ENCODE assay signal across 8 cellular contexts in the genomic region with DNA sequence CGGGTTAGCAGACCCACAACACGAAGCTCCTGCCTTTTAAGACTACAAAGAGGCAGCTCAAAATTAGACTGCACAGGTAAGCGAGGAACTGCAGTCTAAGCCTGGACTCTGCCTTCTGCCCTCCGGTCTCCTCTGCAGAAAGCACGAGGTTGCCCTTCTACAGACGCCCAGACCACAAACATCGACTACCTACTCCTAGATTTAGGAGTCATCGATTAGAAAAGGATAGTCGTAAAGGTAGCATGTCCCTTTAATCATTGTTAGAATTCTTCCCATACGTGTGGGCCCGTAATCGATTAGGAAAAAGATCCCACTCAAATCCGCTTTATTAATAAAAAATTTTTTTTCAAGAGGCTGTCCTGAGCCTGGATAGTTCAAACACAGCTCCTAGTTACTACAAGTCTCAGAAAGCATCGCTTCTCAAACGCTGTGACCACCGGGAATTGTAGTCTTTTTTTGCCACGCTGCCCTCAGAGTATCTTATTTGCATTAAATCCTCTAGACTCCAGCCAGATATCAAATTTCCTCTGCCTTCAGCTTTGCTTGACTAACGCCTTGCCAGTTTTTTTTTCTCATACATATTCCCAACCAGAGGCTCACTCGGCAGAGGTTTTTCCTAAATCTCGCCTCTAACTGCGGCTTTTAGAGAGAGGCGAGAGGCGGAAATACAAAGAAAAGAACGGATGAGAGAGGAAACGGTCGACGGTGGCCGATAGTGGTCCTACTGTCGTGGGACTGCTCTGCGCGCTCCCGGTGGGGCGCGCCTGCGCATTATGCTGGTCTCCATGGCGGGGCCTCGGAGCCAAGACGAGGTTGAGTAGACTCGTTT. TPM values are rescaled to one million over a fixed set of nuclear protein-coding genes. Genes with fewer than 3 reads are reported as not detected.
A peak's percentile ranks its signal among the peaks of the same experiment; 100 is the strongest.
DNase-seq lines count a peak whose midpoint lies in the region; ATAC-seq and TF ChIP-seq lines count a peak whose summit lies in the region.

Gene CARF, plus strand, starts transcription at position 763 of the 829 bp plus-strand sequence. CDS start 29,628 bp downstream, outside the sequence.
Gene WDR12, minus strand, starts transcription at position 161 of the 829 bp plus-strand sequence. CDS start 197 bp downstream, outside the sequence.

- peaks cover 9 to 26% (median 17%) of the 10 kb centered on the region in 3 donors for H3K4me1 Mint-ChIP-seq in IgD-negative memory B cell

- no peaks in the 10 kb centered on the region for H3K36me3 ChIP-seq in mucosa of descending colon (ENCODE audit: low read depth)

- DNase-seq in DMS153 (lab: John Stamatoyannopoulos, UW) = peak; percentile 87
- DNase-seq in OCI-M1 (lab: John Stamatoyannopoulos, UW) = peak; percentile 96
- DNase-seq in activated T-cell treated with anti-CD3 and anti-CD28 coated beads for 48 hours (ENCODE audit: low read depth) = peak; percentile 85
- peak; percentile 82 for DNase-seq in epithelial cell of proximal tubule (ENCODE audit: low read depth)
- DNase-seq in mucosa of descending colon = peak; percentile 92 to 98 (median 94)
- peak; percentile 68 to 79 for DNase-seq in stimulated activated CD8-positive, alpha-beta memory T cell treated with anti-CD3 and anti-CD28 coated beads, Interleukin-4, amount 100 ng/mL, for 1 hour (ENCODE audit: low read depth in 2 of 2, low spot score in 1 of 2)

- no peak for TF ChIP-seq CTCF in epithelial cell of proximal tubule (conservative IDR thresholded peaks at IDR 0.05; ENCODE audit: low read depth, low read length)
- no peak for TF ChIP-seq CTCF in mucosa of descending colon (IDR thresholded peaks at IDR 0.05)

- no peaks in the 10 kb centered on the region for H3K36me3 Mint-ChIP-seq in IgD-negative memory B cell

- peak within 1 kb of the TSS; percentile 93 to 99 (median 96) for H3K27ac Mint-ChIP-seq in IgD-negative memory B cell

- H3K4me3 Mint-ChIP-seq in IgD-negative memory B cell = peak within 1 kb of the TSS; percentile 96 to 99 (median 98)

- no peaks in the 10 kb centered on the region for H3K9me3 ChIP-seq in mucosa of descending colon

- no peaks in the 10 kb centered on the region for H3K27me3 Mint-ChIP-seq in IgD-negative memory B cell

- ATAC-seq in GM21576 (IDR thresholded peaks at IDR 0.05; ENCODE audit: unreplicated experiment) (peak; percentile 72), mucosa of descending colon (peak; percentile 97)

- peak within 1 kb of the TSS; percentile 92 for H3K4me3 ChIP-seq in epithelial cell of proximal tubule (ENCODE audit: low read depth, low read length)
- peak within 1 kb of the TSS; percentile 50 for H3K4me3 ChIP-seq in mucosa of descending colon

- H3K4me1 ChIP-seq in mucosa of descending colon (ENCODE audit: low read depth) = peaks cover 8% of the 10 kb centered on the region

- H3K9me3 Mint-ChIP-seq in IgD-negative memory B cell = no peaks in the 10 kb centered on the region

- intact Hi-C loops in mucosa of descending colon (cut with DNase I, micrococcal nuclease) = no loop called here

RNA-seq across cellular contexts. Expression of gene CARF, which starts in this region (rescaled TPM):
- polyA plus RNA-seq in IgD-negative memory B cell = 7.7 TPM
- total RNA-seq in epithelial cell of proximal tubule (1.5 and 5.5 TPM in 2 replicates), mucosa of descending colon (10 to 100 TPM in 1 of 3 donors, 1 to 10 TPM in 2; 7.0 to 12.3 (median 9.8) TPM)

RNA-seq across cellular contexts. Expression of gene WDR12, which starts in this region (rescaled TPM):
- 16.6 TPM for polyA plus RNA-seq in IgD-negative memory B cell
- total RNA-seq in epithelial cell of proximal tubule = 17.8 and 52.9 TPM in 2 replicates
- total RNA-seq in mucosa of descending colon = 10 to 100 TPM; 30.4 to 44.3 (median 32.8) TPM

Comparison
In these comparisons a context has a peak if more than half of its experiments do, and no peak if none do; other contexts are left out.
1. Peak in every context shown above with its lines: DNase-seq, ATAC-seq and H3K4me3 ChIP-seq.